8 cellular contexts compared by ENCODE assay signal in the genomic region with DNA sequence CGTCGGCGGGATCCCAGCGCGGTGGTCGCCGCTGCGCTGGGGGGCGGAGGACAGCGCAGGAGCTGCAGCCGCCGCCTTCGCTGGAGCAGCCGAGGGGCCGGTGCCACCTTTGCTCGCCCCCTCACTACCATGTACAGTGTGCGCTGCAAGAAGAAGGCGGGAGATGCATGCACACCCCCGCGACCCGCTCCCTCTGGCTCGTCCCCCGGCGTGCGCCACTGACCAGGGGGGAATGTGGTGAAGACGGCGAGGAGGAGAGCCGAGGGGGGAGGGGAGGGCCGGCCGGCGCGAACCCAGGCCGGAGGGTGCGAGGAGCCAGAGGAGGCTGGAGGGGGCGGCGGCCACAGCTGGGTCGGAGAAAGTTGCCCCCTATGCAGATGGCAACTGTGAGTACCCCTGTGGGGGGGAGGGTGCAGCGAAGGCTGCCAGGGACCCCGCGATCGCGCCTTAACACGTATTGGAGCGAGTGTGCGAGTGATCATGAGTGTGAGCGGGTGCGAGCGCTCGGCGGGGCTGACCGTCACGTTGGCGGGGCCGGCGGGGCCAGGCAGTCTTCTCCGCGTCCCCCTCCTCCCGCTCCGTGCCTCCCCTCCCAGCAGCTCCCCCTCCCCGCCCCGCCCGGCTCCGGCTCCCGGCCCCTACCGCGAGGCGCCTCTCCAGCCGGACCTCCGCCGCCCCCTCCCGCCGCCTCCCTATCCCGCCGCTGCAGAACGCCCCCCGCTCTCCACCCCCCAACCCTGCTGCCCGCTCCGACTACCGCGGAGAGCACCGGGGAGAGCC. TPM values are rescaled to one million over a fixed set of nuclear protein-coding genes. Genes with fewer than 3 reads are reported as not detected.
DNase-seq lines count a peak whose midpoint lies in the region; ATAC-seq lines count a peak whose summit lies in the region.

No MANE protein-coding gene starts in this region.

- H3K4me2 ChIP-seq in skeletal muscle satellite cell (ENCODE audit: low read length) = peak overlapping the region; percentile 84

- peaks cover 33% of the 10 kb centered on the region for H3K27me3 ChIP-seq in iPS DF 6.9 (ENCODE audit: control insufficient read depth, insufficient read depth, low read length)
- H3K27me3 ChIP-seq in skeletal muscle satellite cell (ENCODE audit: control insufficient read depth, insufficient read depth, low read length) = peaks cover 7% of the 10 kb centered on the region

- intact Hi-C loops in activated T-helper 1 cell treated with anti-CD3 and anti-CD28 coated beads, Interleukin-12 subunit alpha, Interleukin-12 subunit beta, Interleukin-2, Interleukin-4 antibody, amounts not matched to agents 30 ng/mL and 10 ng/mL and 1 ng/mL, durations not matched to agents 14 hours and 24 hours and 36 hours (cut with micrococcal nuclease) = loop anchor here (10.0 kb wide), 1 partner anchor 797 kb away; no protein-coding TSS in a partner anchor

- H3K9me3 ChIP-seq in iPS DF 6.9 (ENCODE audit: control insufficient read depth, insufficient read depth, low read length) (no peaks in the 10 kb centered on the region), skeletal muscle satellite cell (replicated peaks; ENCODE audit: low read length) (no peaks in the 10 kb centered on the region)

- H3K27ac ChIP-seq in iPS DF 6.9 (ENCODE audit: low read length) = no peak overlapping the region

- peaks cover 1% of the 10 kb centered on the region for H3K36me3 Mint-ChIP-seq in activated T-helper 1 cell treated with anti-CD3 and anti-CD28 coated beads, Interleukin-12 subunit alpha, Interleukin-12 subunit beta, Interleukin-2, Interleukin-4 antibody, amounts not matched to agents 30 ng/mL and 10 ng/mL and 1 ng/mL, durations not matched to agents 14 hours and 24 hours and 36 hours (ENCODE audit: low read depth)

- DNase-seq in activated gamma-delta T cell (lab: John Stamatoyannopoulos, UW) (peak; percentile 12), activated gamma-delta T cell treated with Interleukin-2 at 50 U/mL for 16 hours (no peak), iPS DF 6.9 (ENCODE audit: low read depth, low spot score) (no peak), NAMALWA (ENCODE audit: low spot score) (no peak)
- DNase-seq in activated T-helper 1 cell treated with anti-CD3 and anti-CD28 coated beads, Interleukin-12 subunit alpha, Interleukin-12 subunit beta, Interleukin-2, Interleukin-4 antibody, amounts not matched to agents 30 ng/mL and 10 ng/mL and 1 ng/mL, durations not matched to agents 14 hours and 24 hours and 36 hours (ENCODE audit: low spot score) = no peak
- no peak for DNase-seq in stimulated activated CD8-positive, alpha-beta memory T cell treated with anti-CD3 and anti-CD28 coated beads, Interleukin-4, amount 100 ng/mL, for 48 hours

- no peaks in the 10 kb centered on the region for H3K9me3 Mint-ChIP-seq in activated T-helper 1 cell treated with anti-CD3 and anti-CD28 coated beads, Interleukin-12 subunit alpha, Interleukin-12 subunit beta, Interleukin-2, Interleukin-4 antibody, amounts not matched to agents 30 ng/mL and 10 ng/mL and 1 ng/mL, durations not matched to agents 14 hours and 24 hours and 36 hours

- H3K36me3 ChIP-seq in iPS DF 6.9 (ENCODE audit: control insufficient read depth, insufficient read depth, low read length) (no peaks in the 10 kb centered on the region), skeletal muscle satellite cell (ENCODE audit: insufficient read depth, low read length) (no peaks in the 10 kb centered on the region)

- no peak for ATAC-seq in HG03139 (IDR thresholded peaks at IDR 0.05; ENCODE audit: unreplicated experiment)

- H3K9ac ChIP-seq in skeletal muscle satellite cell (ENCODE audit: low read depth, low read length) = peak overlapping the region; percentile 68

- H3K4me1 Mint-ChIP-seq in activated T-helper 1 cell treated with anti-CD3 and anti-CD28 coated beads, Interleukin-12 subunit alpha, Interleukin-12 subunit beta, Interleukin-2, Interleukin-4 antibody, amounts not matched to agents 30 ng/mL and 10 ng/mL and 1 ng/mL, durations not matched to agents 14 hours and 24 hours and 36 hours (ENCODE audit: low read depth) = peaks cover 10% of the 10 kb centered on the region

- peak overlapping the region; percentile 60 for H3K4me3 Mint-ChIP-seq in activated T-helper 1 cell treated with anti-CD3 and anti-CD28 coated beads, Interleukin-12 subunit alpha, Interleukin-12 subunit beta, Interleukin-2, Interleukin-4 antibody, amounts not matched to agents 30 ng/mL and 10 ng/mL and 1 ng/mL, durations not matched to agents 14 hours and 24 hours and 36 hours

- no CpG with 5 or more reads among the region's 81 CpGs for WGBS in iPS DF 6.9 (ENCODE audit: insufficient coverage, insufficient read length)

- H3K27ac Mint-ChIP-seq in activated T-helper 1 cell treated with anti-CD3 and anti-CD28 coated beads, Interleukin-12 subunit alpha, Interleukin-12 subunit beta, Interleukin-2, Interleukin-4 antibody, amounts not matched to agents 30 ng/mL and 10 ng/mL and 1 ng/mL, durations not matched to agents 14 hours and 24 hours and 36 hours = no peak overlapping the region

- peak overlapping the region; percentile 68; the same call in 1 of the 2 replicates for H3K4me3 ChIP-seq in iPS DF 6.9 (ENCODE audit: low read length)
- peak overlapping the region; percentile 70 for H3K4me3 ChIP-seq in skeletal muscle satellite cell (ENCODE audit: low read length)

- peaks cover 33% of the 10 kb centered on the region for H3K27me3 Mint-ChIP-seq in activated T-helper 1 cell treated with anti-CD3 and anti-CD28 coated beads, Interleukin-12 subunit alpha, Interleukin-12 subunit beta, Interleukin-2, Interleukin-4 antibody, amounts not matched to agents 30 ng/mL and 10 ng/mL and 1 ng/mL, durations not matched to agents 14 hours and 24 hours and 36 hours (ENCODE audit: insufficient read depth)

- peaks cover 5% of the 10 kb centered on the region; the same call in 1 of the 2 replicates for H3K4me1 ChIP-seq in iPS DF 6.9 (ENCODE audit: control insufficient read depth, insufficient read depth, low read length)
- H3K4me1 ChIP-seq in skeletal muscle satellite cell (ENCODE audit: control insufficient read depth, insufficient read depth, low read length) = peaks cover 7% of the 10 kb centered on the region

RNA-seq across cellular contexts. Expression of gene SLITRK5, which starts 0.8 kb away (rescaled TPM):
- not detected in 2 replicates for total RNA-seq in activated T-helper 1 cell treated with anti-CD3 and anti-CD28 coated beads, Interleukin-12 subunit alpha, Interleukin-12 subunit beta, Interleukin-2, Interleukin-4 antibody, amounts not matched to agents 30 ng/mL and 10 ng/mL and 1 ng/mL, durations not matched to agents 14 hours and 24 hours and 36 hours
- total RNA-seq in skeletal muscle satellite cell (2012; rRNA removed) = under 0.01 TPM in 1 of 2 replicates, not detected in the other
